ENCODE assay signal across 12 cellular contexts in genomic region chr11:95792200-95792599, GRCh38. TPM values are rescaled to one million over a fixed set of nuclear protein-coding genes. Genes with fewer than 3 reads are reported as not detected.
DNase-seq lines count a peak whose midpoint lies in the region; ATAC-seq and TF ChIP-seq lines count a peak whose summit lies in the region.
"Had no signal": no experiment of that assay in that cellular context is flagged by ENCODE, and none has a peak within 500 bp of the region (broad histone marks: within the 10 kb centered on the region; RNA-seq: fewer than 3 reads in every experiment).

No MANE protein-coding gene starts in this region.

- no peaks in the 10 kb centered on the region for H3K27me3 ChIP-seq in Loucy (ENCODE audit: insufficient read depth, low read length, poor library complexity, severe bottlenecking)
- H3K27me3 ChIP-seq in neural cell (ENCODE audit: insufficient read depth, low read depth, low read length): no peaks in the 10 kb centered on the region
- H3K27me3 ChIP-seq: tibial artery had no signal

- no peak for ATAC-seq in esophagus mucosa
- no peak for ATAC-seq in GM18520 (IDR thresholded peaks at IDR 0.05; ENCODE audit: unreplicated experiment)

- peak overlapping the region; percentile 95 for H3K9ac ChIP-seq in Loucy (ENCODE audit: low read depth, low read length, poor library complexity, severe bottlenecking)
- no peak overlapping the region for H3K9ac ChIP-seq in neural cell (ENCODE audit: low read length)

- TF ChIP-seq RAD21 in neural cell (conservative IDR thresholded peaks at IDR 0.05): no peak

- no peak for TF ChIP-seq EP300 in neural cell (conservative IDR thresholded peaks at IDR 0.05; ENCODE audit: poor library complexity, severe bottlenecking)

- H3K4me1 Mint-ChIP-seq in dendritic cell treated with granulocyte-macrophage colony-stimulating factor and Interleukin-4, amounts not matched to agents 40 ng/mL and 50 ng/mL, for 4 days (ENCODE audit: low read depth): peaks cover 31% of the 10 kb centered on the region

- H3K27ac ChIP-seq in neural cell (ENCODE audit: low read length): no peak overlapping the region

- peaks cover 89% of the 10 kb centered on the region for H3K79me2 ChIP-seq in Loucy (ENCODE audit: insufficient read depth, low read length)
- H3K79me2 ChIP-seq in neural cell (replicated peaks; ENCODE audit: insufficient read depth, low read length): peaks cover 65% of the 10 kb centered on the region

- H3K4me1 ChIP-seq in Loucy (ENCODE audit: insufficient read depth, low read length, poor library complexity, severe bottlenecking): peaks cover 69% of the 10 kb centered on the region

- H3K9me2 ChIP-seq in Loucy (replicated peaks; ENCODE audit: low read depth, low read length) (no peaks in the 10 kb centered on the region), neural cell (ENCODE audit: insufficient read depth, low read length) (no peaks in the 10 kb centered on the region)

- no peaks in the 10 kb centered on the region for H3K9me3 Mint-ChIP-seq in dendritic cell treated with granulocyte-macrophage colony-stimulating factor and Interleukin-4, amounts not matched to agents 40 ng/mL and 50 ng/mL, for 4 days

- TF ChIP-seq CTCF in Loucy (conservative IDR thresholded peaks at IDR 0.05; ENCODE audit: low read length) (no peak), neural cell (IDR thresholded peaks at IDR 0.05; ENCODE audit: poor library complexity, severe bottlenecking) (no peak)

- no peaks in the 10 kb centered on the region for H3K9me3 ChIP-seq in Loucy (ENCODE audit: insufficient read depth, low read depth, low read length)
- H3K9me3 ChIP-seq in neural cell (ENCODE audit: low read length): no peaks in the 10 kb centered on the region
- H3K9me3 ChIP-seq: tibial artery had no signal

- H4K20me1 ChIP-seq in Loucy (ENCODE audit: insufficient read depth, low read length, poor library complexity, severe bottlenecking): peaks cover 82% of the 10 kb centered on the region
- peaks cover 4% of the 10 kb centered on the region for H4K20me1 ChIP-seq in neural cell (ENCODE audit: insufficient read depth)

- no peaks in the 10 kb centered on the region for H3K27me3 Mint-ChIP-seq in dendritic cell treated with granulocyte-macrophage colony-stimulating factor and Interleukin-4, amounts not matched to agents 40 ng/mL and 50 ng/mL, for 4 days

- DNase-seq in medulla oblongata (ENCODE audit: extremely low spot score) (no peak), NCI-H2081 (lab: John Stamatoyannopoulos, UW) (no peak)
- DNase-seq: activated naive CD4-positive, alpha-beta T cell treated with Interleukin-2 at 50 U/mL for 16 hours; NCI-H1930; tibial artery had no signal

- H3K36me3 ChIP-seq in Loucy (ENCODE audit: insufficient read depth, low read length) (0 out of 2 replicates have a peak, but pooled peaks cover 4% of the 10 kb centered on the region), neural cell (ENCODE audit: insufficient read depth, low read length) (no peaks in the 10 kb centered on the region)

- H3K27ac Mint-ChIP-seq in dendritic cell treated with granulocyte-macrophage colony-stimulating factor and Interleukin-4, amounts not matched to agents 40 ng/mL and 50 ng/mL, for 4 days: peak overlapping the region; percentile 100

- H3K4me2 ChIP-seq in Loucy (ENCODE audit: low read depth, low read length, poor library complexity, severe bottlenecking) (peak overlapping the region; percentile 97), neural cell (ENCODE audit: low read length) (peak overlapping the region; percentile 14)

- peaks cover 30% of the 10 kb centered on the region for H3K36me3 Mint-ChIP-seq in dendritic cell treated with granulocyte-macrophage colony-stimulating factor and Interleukin-4, amounts not matched to agents 40 ng/mL and 50 ng/mL, for 4 days (ENCODE audit: low read depth)

- intact Hi-C loops in dendritic cell treated with granulocyte-macrophage colony-stimulating factor and Interleukin-4, amounts not matched to agents 40 ng/mL and 50 ng/mL, for 4 days (cut with micrococcal nuclease): no loop called here

- no peak overlapping the region for H3K4me3 Mint-ChIP-seq in dendritic cell treated with granulocyte-macrophage colony-stimulating factor and Interleukin-4, amounts not matched to agents 40 ng/mL and 50 ng/mL, for 4 days

- peaks cover 3% of the 10 kb centered on the region for H3F3A ChIP-seq in Loucy (ENCODE audit: low read depth)
- H3F3A ChIP-seq in neural cell (ENCODE audit: insufficient read depth, low read length, poor library complexity, severe bottlenecking): no peaks in the 10 kb centered on the region

- H3K4me3 ChIP-seq in GM08714 (ENCODE audit: low read length) (peak overlapping the region; percentile 73), Loucy (ENCODE audit: low read length, poor library complexity, severe bottlenecking) (peak overlapping the region; percentile 89), neural cell (ENCODE audit: low read length) (peak overlapping the region; percentile 89)
- H3K4me3 ChIP-seq: lung had no signal

- H2AFZ ChIP-seq in Loucy (ENCODE audit: low read length) (no peak overlapping the region), neural cell (ENCODE audit: low read depth, low read length) (no peak overlapping the region)

TF ChIP-seq in neural cell, 6 proteins besides CTCF, POLR2A, EP300 and RAD21:
- TF ChIP-seq POLR2AphosphoS5 (IDR thresholded peaks at IDR 0.05): no peak
- TF ChIP-seq MXI1 (conservative IDR thresholded peaks at IDR 0.05; ENCODE audit: poor library complexity, severe bottlenecking): no peak
- TF ChIP-seq TAF1 (IDR thresholded peaks at IDR 0.05; ENCODE audit: low read depth): no peak
- no peak for TF ChIP-seq REST (IDR thresholded peaks at IDR 0.05; ENCODE audit: borderline replicate concordance)
- no peak for TF ChIP-seq SMC3 (conservative IDR thresholded peaks at IDR 0.05; ENCODE audit: poor library complexity)
- no peak for TF ChIP-seq EZH2 (IDR thresholded peaks at IDR 0.05; ENCODE audit: borderline replicate concordance, insufficient read depth, low read length, poor library complexity, severe bottlenecking)

RNA-seq across cellular contexts. Expression of gene CEP57, which starts 1.9 kb away (rescaled TPM):
- 155 and 184 TPM in 2 replicates for polyA plus RNA-seq in neural cell
- 162 and 183 TPM in 2 replicates for polyA minus RNA-seq in neural cell
- total RNA-seq in esophagus mucosa: 26.9 TPM

RNA-seq across cellular contexts. Expression of gene FAM76B, which starts 2.6 kb away (rescaled TPM):
- polyA plus RNA-seq in neural cell: 132 and 139 TPM in 2 replicates
- polyA minus RNA-seq in neural cell: 115 and 118 TPM in 2 replicates
- 13.6 TPM for total RNA-seq in esophagus mucosa
